Comparison of ENCODE assay signal across 1 cellular context in the genomic region with DNA sequence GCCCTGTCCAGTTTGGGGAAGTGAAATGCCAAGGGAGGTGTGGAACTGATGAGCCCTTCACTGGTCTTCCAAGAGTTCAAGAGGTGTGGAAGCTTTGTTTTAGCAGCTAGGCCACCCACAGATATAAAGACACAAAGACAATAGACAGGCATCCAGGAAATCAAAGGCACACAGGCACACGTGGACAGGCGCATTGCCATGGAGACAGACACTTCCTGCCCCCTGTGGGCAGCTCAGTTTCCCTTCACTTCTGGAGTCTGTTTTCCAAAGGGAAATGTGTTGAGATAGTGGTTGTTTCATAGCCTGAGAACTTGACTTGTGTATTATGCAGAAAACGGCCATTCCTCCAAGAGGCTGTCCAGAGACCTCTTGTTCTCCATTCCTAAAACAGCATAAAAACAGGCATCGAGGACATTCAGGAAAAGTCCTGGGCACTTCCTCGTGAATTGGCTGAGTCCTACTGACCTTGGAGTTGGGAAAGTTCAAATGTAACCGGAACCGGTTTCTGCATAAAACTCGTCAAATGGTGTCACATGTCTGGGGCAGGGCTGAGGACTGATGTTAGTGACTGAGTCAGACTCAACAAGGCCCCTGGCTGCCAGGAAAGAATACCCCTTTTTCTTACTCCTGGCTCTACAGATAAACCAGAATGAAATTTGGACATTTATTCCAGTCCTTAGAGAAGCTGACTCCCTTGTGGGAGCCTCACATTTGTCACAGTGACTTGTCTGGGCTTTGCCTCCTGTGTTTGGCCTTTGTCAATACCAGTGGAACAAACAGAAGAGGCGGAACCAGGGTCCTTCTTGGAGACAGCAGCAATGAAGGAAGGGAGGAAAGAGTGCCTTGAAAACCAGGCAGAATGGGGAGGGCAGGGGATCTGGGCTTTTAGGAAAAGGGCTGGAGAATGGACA.
TF ChIP-seq lines count a peak whose summit lies in the region.

No MANE protein-coding gene starts in this region.

TF ChIP-seq in H1, 55 proteins besides CTCF, POLR2A, EP300 and RAD21 (continued from another document):
- TF ChIP-seq, protein P1, sequence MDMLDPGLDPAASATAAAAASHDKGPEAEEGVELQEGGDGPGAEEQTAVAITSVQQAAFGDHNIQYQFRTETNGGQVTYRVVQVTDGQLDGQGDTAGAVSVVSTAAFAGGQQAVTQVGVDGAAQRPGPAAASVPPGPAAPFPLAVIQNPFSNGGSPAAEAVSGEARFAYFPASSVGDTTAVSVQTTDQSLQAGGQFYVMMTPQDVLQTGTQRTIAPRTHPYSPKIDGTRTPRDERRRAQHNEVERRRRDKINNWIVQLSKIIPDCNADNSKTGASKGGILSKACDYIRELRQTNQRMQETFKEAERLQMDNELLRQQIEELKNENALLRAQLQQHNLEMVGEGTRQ (IDR thresholded peaks at IDR 0.05; ENCODE audit: low read length) = 0 out of 2 replicates have a peak, but pooled peaks have one; percentile 27
- TF ChIP-seq, protein P2, sequence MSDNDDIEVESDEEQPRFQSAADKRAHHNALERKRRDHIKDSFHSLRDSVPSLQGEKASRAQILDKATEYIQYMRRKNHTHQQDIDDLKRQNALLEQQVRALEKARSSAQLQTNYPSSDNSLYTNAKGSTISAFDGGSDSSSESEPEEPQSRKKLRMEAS (IDR thresholded peaks at IDR 0.05) = peak; percentile 62; the same call in 1 of the 2 replicates
- no peak for TF ChIP-seq KDM5A (IDR thresholded peaks at IDR 0.05; ENCODE audit: low read length)
- TF ChIP-seq EZH2 (IDR thresholded peaks at IDR 0.05; ENCODE audit: low read depth, low read length, severe bottlenecking) = no peak
